ENCODE assay signal across 15 cellular contexts in genomic region chr18:69957071-69957620, GRCh38. TPM values are rescaled to one million over a fixed set of nuclear protein-coding genes. Genes with fewer than 3 reads are reported as not detected.
DNase-seq lines count a peak whose midpoint lies in the region; ATAC-seq and TF ChIP-seq lines count a peak whose summit lies in the region.
"Had no signal": no experiment of that assay in that cellular context is flagged by ENCODE, and none has a peak within 500 bp of the region (broad histone marks: within the 10 kb centered on the region; RNA-seq: fewer than 3 reads in every experiment).

No MANE protein-coding gene starts in this region.

- no TSS peak for BruUV-seq in PC-3 (replicated peaks; lab: Mats Ljungman, UMichigan)

- H3K27ac Mint-ChIP-seq in CD4-positive, alpha-beta T cell: no peak overlapping the region
- H3K27ac Mint-ChIP-seq: WTC11 had no signal

- no peaks in the 10 kb centered on the region for H3K9me3 ChIP-seq in CD4-positive, alpha-beta T cell (ENCODE audit: control insufficient read depth, low read length)
- H3K9me3 ChIP-seq in esophagus muscularis mucosa (no peaks in the 10 kb centered on the region), PC-3 (ENCODE audit: low read length) (no peaks in the 10 kb centered on the region)
- H3K9me3 ChIP-seq: gastroesophageal sphincter, neutrophil had no signal

- peaks cover 29% of the 10 kb centered on the region for H3K4me1 Mint-ChIP-seq in CD4-positive, alpha-beta T cell (ENCODE audit: low read depth)

- H3K4me3 ChIP-seq in esophagus muscularis mucosa (no peak overlapping the region), PC-3 (ENCODE audit: low read length) (no peak overlapping the region)
- H3K4me3 ChIP-seq: gastroesophageal sphincter had no signal

- no peak overlapping the region for H2AFZ ChIP-seq in PC-3 (ENCODE audit: low read length)

- no peak overlapping the region for H3K4me2 ChIP-seq in PC-3 (ENCODE audit: low read length)

- no peaks in the 10 kb centered on the region for H3K9me2 ChIP-seq in PC-3 (replicated peaks; ENCODE audit: low read length)

- H3K27me3 ChIP-seq in CD4-positive, alpha-beta T cell (ENCODE audit: control insufficient read depth, insufficient read depth, low read length): no peaks in the 10 kb centered on the region
- H3K27me3 ChIP-seq in esophagus muscularis mucosa (no peaks in the 10 kb centered on the region), PC-3 (ENCODE audit: low read length) (no peaks in the 10 kb centered on the region)
- H3K27me3 ChIP-seq: gastroesophageal sphincter, neutrophil had no signal

- H3K4me3 Mint-ChIP-seq in CD4-positive, alpha-beta T cell: no peak overlapping the region
- H3K4me3 Mint-ChIP-seq: WTC11 had no signal

- no peak for DNase-seq in CD4-positive, alpha-beta T cell
- DNase-seq in NCI-H146 (lab: John Stamatoyannopoulos, UW) (peak; percentile 67), esophagus muscularis mucosa (ENCODE audit: extremely low spot score) (peak; percentile 21), NCI-H510A (lab: John Stamatoyannopoulos, UW) (no peak), PC-3 (no peak), GM19240 (ENCODE audit: insufficient read length, low spot score) (no peak)
- DNase-seq: NCI-H2029 treated with DMSO at 0.1 percent for 48 hours; NCI-H69; RPMI8226; stimulated activated CD8-positive, alpha-beta memory T cell treated with anti-CD3 and anti-CD28 coated beads, Interleukin-4, amount 100 ng/mL, for 48 hours had no signal

- H3K27me3 Mint-ChIP-seq in CD4-positive, alpha-beta T cell: no peaks in the 10 kb centered on the region

- peaks cover 0 to 7% (median 0%) of the 10 kb centered on the region in 4 donors for H3K4me1 ChIP-seq in esophagus muscularis mucosa
- H3K4me1 ChIP-seq in PC-3 (ENCODE audit: insufficient read depth, low read length): no peaks in the 10 kb centered on the region
- H3K4me1 ChIP-seq: gastroesophageal sphincter had no signal

- H3K9ac ChIP-seq in PC-3 (ENCODE audit: low read length): no peak overlapping the region

- TF ChIP-seq POLR2A in esophagus muscularis mucosa (IDR thresholded peaks at IDR 0.05; ENCODE audit: low read depth): no peak

- 70% methylated on average over 10 of the region's 10 CpGs for WGBS in esophagus muscularis mucosa

- H4K20me1 ChIP-seq in PC-3 (ENCODE audit: low read length): no peaks in the 10 kb centered on the region

- TF ChIP-seq CTCF in CD4-positive, alpha-beta T cell (IDR thresholded peaks at IDR 0.05): no peak
- no peak for TF ChIP-seq CTCF in esophagus muscularis mucosa (IDR thresholded peaks at IDR 0.05)
- TF ChIP-seq CTCF in PC-3 (conservative IDR thresholded peaks at IDR 0.05; ENCODE audit: low read depth, low read length): no peak

- H3K27ac ChIP-seq in CD4-positive, alpha-beta T cell (ENCODE audit: low read depth, low read length): peak overlapping the region; percentile 56
- no peak overlapping the region for H3K27ac ChIP-seq in esophagus muscularis mucosa (replicated peaks in 1 of 4)
- H3K27ac ChIP-seq in PC-3 (ENCODE audit: low read length): no peak overlapping the region
- H3K27ac ChIP-seq: gastroesophageal sphincter, neutrophil had no signal

- H3K36me3 Mint-ChIP-seq in CD4-positive, alpha-beta T cell (ENCODE audit: low read depth): peaks cover 9% of the 10 kb centered on the region
- H3K36me3 Mint-ChIP-seq: WTC11 had no signal

- intact Hi-C loops in CD4-positive, alpha-beta T cell (cut with DNase I, micrococcal nuclease): loop anchor here (2.0 kb wide), 3 partner anchors 18 to 58 kb away; no protein-coding TSS in a partner anchor
- intact Hi-C loops in esophagus muscularis mucosa (cut with DNase I): no loop called here
- intact Hi-C loops in PC-3 (cut with micrococcal nuclease): no loop called here

- POLR2A ChIA-PET in CD4-positive, alpha-beta T cell (lab: Charles Lee): interaction anchor here (0.6 to 4.2 kb wide), 20 partner anchors 10 to 249 kb away, joined by 3 to 100 read pairs (median 5); partner anchors contain the start of genes CD226 and RTTN
- POLR2A ChIA-PET in PC-3 (lab: Charles Lee; ENCODE audit: unreplicated experiment): no interaction called here

- no peak for TF ChIP-seq EP300 in esophagus muscularis mucosa (IDR thresholded peaks at IDR 0.05)

- ATAC-seq in CD4-positive, alpha-beta T cell (ENCODE audit: poor library complexity): peak; percentile 51
- peak; percentile 14 for ATAC-seq in GM19397 (IDR thresholded peaks at IDR 0.05; ENCODE audit: unreplicated experiment)
- no peak for ATAC-seq in HG02884 (IDR thresholded peaks at IDR 0.05; ENCODE audit: unreplicated experiment)
- no peak for ATAC-seq in PC-3
- ATAC-seq: gastroesophageal sphincter had no signal

- H3K9me3 Mint-ChIP-seq in CD4-positive, alpha-beta T cell: no peaks in the 10 kb centered on the region

- CTCF ChIA-PET in CD4-positive, alpha-beta T cell (lab: Charles Lee): interaction anchor here (0.7 to 1.9 kb wide), 3 partner anchors 23 to 80 kb away, joined by 3 to 5 read pairs (median 3); no protein-coding TSS in a partner anchor
- CTCF ChIA-PET in PC-3 (lab: Charles Lee): no interaction called here

- no peaks in the 10 kb centered on the region for H3K79me2 ChIP-seq in PC-3 (ENCODE audit: low read length)

- H3K36me3 ChIP-seq in esophagus muscularis mucosa: no peaks in the 10 kb centered on the region
- H3K36me3 ChIP-seq in PC-3 (ENCODE audit: low read depth, low read length): no peaks in the 10 kb centered on the region
- H3K36me3 ChIP-seq: gastroesophageal sphincter, neutrophil had no signal

- no peaks in the 10 kb centered on the region for H3F3A ChIP-seq in PC-3 (ENCODE audit: low read length, unreplicated experiment)

RNA-seq across cellular contexts. Expression of gene CD226, which starts 9.5 kb away (rescaled TPM):
- 10 to 100 TPM; 74.0 to 74.8 TPM for total RNA-seq in CD4-positive, alpha-beta T cell
- total RNA-seq in esophagus muscularis mucosa (1 to 10 TPM in 1 of 4 donors, under 1 TPM in 3; 0.17 to 2.7 (median 0.34) TPM), PC-3 (2014; rRNA removed) (0.26 and 0.69 TPM in 2 replicates)

Comparison
In these comparisons a context has a peak if more than half of its experiments do, and no peak if none do; other contexts are left out.
1. ATAC-seq: peak in CD4-positive, alpha-beta T cell (single experiment) and GM19397 (single experiment); none in HG02884 (single experiment) and PC-3 (single experiment).
2. DNase-seq: peak in NCI-H146 (single experiment) and esophagus muscularis mucosa (single experiment); none in CD4-positive, alpha-beta T cell (0 of 10), NCI-H510A (single experiment), PC-3 (single experiment) and GM19240 (single experiment).
3. RNA of gene CD226, which starts 9.5 kb away (total RNA-seq): 74.0 to 74.8 TPM in CD4-positive, alpha-beta T cell; 0.17 to 2.7 TPM in esophagus muscularis mucosa and 0.26 to 0.69 TPM in PC-3; every median in the first group is over 10 times any median in the second.
4. intact Hi-C loops: an anchor here in CD4-positive, alpha-beta T cell (2.0 kb wide); none called in esophagus muscularis mucosa and PC-3.